8 cellular contexts compared by ENCODE assay signal in genomic region chr1:77282187-77282865, GRCh38. TPM values are rescaled to one million over a fixed set of nuclear protein-coding genes. Genes with fewer than 3 reads are reported as not detected.
A peak's percentile ranks its signal among the peaks of the same experiment; 100 is the strongest.
DNase-seq lines count a peak whose midpoint lies in the region; FAIRE-seq and TF ChIP-seq lines count a peak whose summit lies in the region.

No MANE protein-coding gene starts in this region.

- no peak overlapping the region for H3K27ac ChIP-seq in right atrium auricular region

- peak overlapping the region; percentile 79 for H3K9ac ChIP-seq in NT2/D1 (ENCODE audit: insufficient read length, low read depth)

- no peak overlapping the region for H3K27ac Mint-ChIP-seq in Calu3 (ENCODE audit: unreplicated experiment)
- no peak overlapping the region for H3K27ac Mint-ChIP-seq in activated naive CD8-positive, alpha-beta T cell treated with anti-CD3 and anti-CD28 coated beads for 36 hours

- FAIRE-seq in H54 (lab: Jason Lieb, UNC), result no peak

- H3K36me3 ChIP-seq in NT2/D1 (ENCODE audit: insufficient read depth, insufficient read length, low read length), result no peaks in the 10 kb centered on the region
- H3K36me3 ChIP-seq in right atrium auricular region, result no peaks in the 10 kb centered on the region

- TF ChIP-seq CTCF in Calu3 (IDR thresholded peaks at IDR 0.05; ENCODE audit: unreplicated experiment), result no peak
- TF ChIP-seq CTCF in right atrium auricular region (IDR thresholded peaks at IDR 0.05), result no peak
- TF ChIP-seq CTCF in retinal pigment epithelial cell (conservative IDR thresholded peaks at IDR 0.05; ENCODE audit: low read depth, low read length), result no peak

- H3K4me3 ChIP-seq in NT2/D1 (ENCODE audit: insufficient read length, low read depth), result peak overlapping the region; percentile 70
- H3K4me3 ChIP-seq in right atrium auricular region, result peak overlapping the region; percentile 35 to 57
- H3K4me3 ChIP-seq in retinal pigment epithelial cell (ENCODE audit: low read length), result peak overlapping the region; percentile 64

- H3K27me3 ChIP-seq in NT2/D1 (ENCODE audit: insufficient read depth, insufficient read length) (peaks cover 61% of the 10 kb centered on the region), right atrium auricular region (peaks cover 0 to 3% of the 10 kb centered on the region in 2 donors)

- H3K4me1 Mint-ChIP-seq in Calu3 (ENCODE audit: low read depth, unreplicated experiment), result no peaks in the 10 kb centered on the region
- H3K4me1 Mint-ChIP-seq in activated naive CD8-positive, alpha-beta T cell treated with anti-CD3 and anti-CD28 coated beads for 36 hours, result peaks cover 37% of the 10 kb centered on the region

- intact Hi-C loops in Calu3 (cut with micrococcal nuclease; ENCODE audit: unreplicated experiment), result no loop called here

- no peaks in the 10 kb centered on the region for H3K36me3 Mint-ChIP-seq in Calu3 (ENCODE audit: insufficient read depth, unreplicated experiment)
- H3K36me3 Mint-ChIP-seq in activated naive CD8-positive, alpha-beta T cell treated with anti-CD3 and anti-CD28 coated beads for 36 hours, result no peaks in the 10 kb centered on the region

- H3K27me3 Mint-ChIP-seq in Calu3 (ENCODE audit: unreplicated experiment), result peaks cover 30% of the 10 kb centered on the region
- H3K27me3 Mint-ChIP-seq in activated naive CD8-positive, alpha-beta T cell treated with anti-CD3 and anti-CD28 coated beads for 36 hours, result no peaks in the 10 kb centered on the region

- DNase-seq in Calu3 (peak; percentile 44), H54 (ENCODE audit: insufficient read length, low spot score) (peak; percentile 61), NT2/D1 (ENCODE audit: low read depth, low spot score) (peak; percentile 32), right atrium auricular region (ENCODE audit: low spot score) (no peak), retinal pigment epithelial cell (ENCODE audit: low read depth) (no peak), cerebellar cortex (ENCODE audit: low spot score) (no peak)
- peak; percentile 52 for DNase-seq in activated naive CD8-positive, alpha-beta T cell treated with anti-CD3 and anti-CD28 coated beads for 36 hours
- DNase-seq in NK-92 treated with Interleukin-12 subunit alpha and Interleukin-12 subunit beta, amount 100 ng/mL, for 24 hours (lab: John Stamatoyannopoulos, UW), result no peak

- no TSS peak for BruUV-seq in Calu3 (replicated peaks; lab: Mats Ljungman, UMichigan)

- H3K4me1 ChIP-seq in NT2/D1 (ENCODE audit: insufficient read depth, insufficient read length), result no peaks in the 10 kb centered on the region
- H3K4me1 ChIP-seq in right atrium auricular region, result peaks cover 0 to 14% of the 10 kb centered on the region in 2 donors

- no peaks in the 10 kb centered on the region for H3K9me3 Mint-ChIP-seq in Calu3 (ENCODE audit: low read depth, unreplicated experiment)
- no peaks in the 10 kb centered on the region for H3K9me3 Mint-ChIP-seq in activated naive CD8-positive, alpha-beta T cell treated with anti-CD3 and anti-CD28 coated beads for 36 hours

- no peaks in the 10 kb centered on the region for H3K9me3 ChIP-seq in NT2/D1 (ENCODE audit: insufficient read depth, low read length)
- H3K9me3 ChIP-seq in right atrium auricular region, result no peaks in the 10 kb centered on the region

- CTCF ChIA-PET in Calu3 (lab: Charles Lee), result interaction anchor here (0.6 to 1.8 kb wide), 3 partner anchors 7 to 1286 kb away, joined by 4 to 7 read pairs (median 6); partner anchors contain the start of gene PIGK

- peak overlapping the region; percentile 62 for H3K4me3 Mint-ChIP-seq in Calu3 (ENCODE audit: low read depth, unreplicated experiment)
- peak overlapping the region; percentile 77 for H3K4me3 Mint-ChIP-seq in activated naive CD8-positive, alpha-beta T cell treated with anti-CD3 and anti-CD28 coated beads for 36 hours

- TF ChIP-seq POLR2A in H54 (IDR thresholded peaks at IDR 0.05; ENCODE audit: low read depth, low read length), result no peak

RNA-seq across cellular contexts. Expression of gene AK5, which starts 0.5 kb away (rescaled TPM):
- 0.61 TPM in 1 of 2 replicates, not detected in the other for total RNA-seq in Calu3 (2022)
- 1 to 10 TPM; 4.3 to 6.6 TPM for total RNA-seq in activated naive CD8-positive, alpha-beta T cell treated with anti-CD3 and anti-CD28 coated beads for 36 hours
- 1 to 10 TPM; 2.2 to 2.8 TPM for total RNA-seq in right atrium auricular region

Comparison
In these comparisons a context has a peak if more than half of its experiments do, and no peak if none do; other contexts are left out.
1. DNase-seq: peak in Calu3 (single experiment), H54 (single experiment), NT2/D1 (single experiment) and activated naive CD8-positive, alpha-beta T cell treated with anti-CD3 and anti-CD28 coated beads for 36 hours (single experiment); none in right atrium auricular region (single experiment), retinal pigment epithelial cell (single experiment), NK-92 treated with Interleukin-12 subunit alpha and Interleukin-12 subunit beta, amount 100 ng/mL, for 24 hours (single experiment) and cerebellar cortex (single experiment).
2. Peak in every context shown above with its lines, with median percentiles within 50 percentile points of each other: H3K4me3 ChIP-seq.